ENCODE assay signal across 17 cellular contexts in genomic region chr4:61531188-61531587, GRCh38.
DNase-seq lines count a peak whose midpoint lies in the region; ATAC-seq and TF ChIP-seq lines count a peak whose summit lies in the region.
"Had no signal": no experiment of that assay in that cellular context is flagged by ENCODE, and none has a peak within 500 bp of the region (broad histone marks: within the 10 kb centered on the region; RNA-seq: fewer than 3 reads in every experiment).

No MANE protein-coding gene starts in this region.

- 0 out of 2 replicates have a peak, but pooled peaks cover 2% of the 10 kb centered on the region for H3K9me3 ChIP-seq in HAP-1
- no peaks in the 10 kb centered on the region for H3K9me3 ChIP-seq in hepatocyte (ENCODE audit: low read depth)
- no peaks in the 10 kb centered on the region for H3K9me3 ChIP-seq in CD8-positive, alpha-beta T cell (ENCODE audit: low read length)
- H3K9me3 ChIP-seq: BE2C had no signal

- H3K27me3 Mint-ChIP-seq in CD8-positive, alpha-beta T cell (ENCODE audit: low read depth) = no peaks in the 10 kb centered on the region
- H3K27me3 Mint-ChIP-seq: CD4-positive, alpha-beta memory T cell; IgD-negative memory B cell had no signal

- no peak for ATAC-seq in CD8-positive, alpha-beta T cell
- no peak for ATAC-seq in GM18511 (IDR thresholded peaks at IDR 0.05; ENCODE audit: unreplicated experiment)

- no peaks in the 10 kb centered on the region for H4K20me1 ChIP-seq in hepatocyte (ENCODE audit: insufficient read depth, poor library complexity, severe bottlenecking)

- POLR2A ChIA-PET in CD8-positive, alpha-beta T cell (lab: Charles Lee) = no interaction called here

- DNase-seq in HAP-1 (ENCODE audit: low spot score in 2 of 2) = peak; percentile 38 to 52
- peak; percentile 26 for DNase-seq in NCI-H2107 (lab: John Stamatoyannopoulos, UW)
- DNase-seq in NCI-H82 treated with DMSO at 0.1 percent for 48 hours (lab: John Stamatoyannopoulos, UW; ENCODE audit: unreplicated experiment) = peak; percentile 38
- peak; percentile 24 for DNase-seq in hepatocyte (ENCODE audit: low spot score)
- DNase-seq in CD8-positive, alpha-beta T cell = no peak
- no peak for DNase-seq in NCI-H1436 treated with DMSO at 0.1 percent for 48 hours (lab: John Stamatoyannopoulos, UW)
- DNase-seq: BE2C; CD4-positive, alpha-beta memory T cell; H9; NCI-H1417 treated with DMSO at 0.1 percent for 48 hours; NCI-H2081; NCI-H510A treated with DMSO at 0.1 percent for 48 hours; PC-9; T-helper 1 cell had no signal

- H3K4me2 ChIP-seq in hepatocyte = no peak overlapping the region
- H3K4me2 ChIP-seq: PC-9 had no signal

- H3K9me3 Mint-ChIP-seq in CD8-positive, alpha-beta T cell = peaks cover 24% of the 10 kb centered on the region

- no peak overlapping the region for H3K27ac ChIP-seq in hepatocyte
- H3K27ac ChIP-seq in CD8-positive, alpha-beta T cell (ENCODE audit: low read depth, low read length) = no peak overlapping the region
- H3K27ac ChIP-seq: PC-9, SK-N-MC had no signal

- H2AFZ ChIP-seq in hepatocyte = no peak overlapping the region
- H2AFZ ChIP-seq: PC-9 had no signal

- H3K9me2 ChIP-seq in hepatocyte (replicated peaks; ENCODE audit: insufficient read depth) = no peaks in the 10 kb centered on the region

- no peak overlapping the region for H3K27ac Mint-ChIP-seq in CD8-positive, alpha-beta T cell
- H3K27ac Mint-ChIP-seq: CD4-positive, alpha-beta memory T cell; H9; IgD-negative memory B cell had no signal

- no peaks in the 10 kb centered on the region for H3K4me1 Mint-ChIP-seq in CD8-positive, alpha-beta T cell (ENCODE audit: low read depth)
- H3K4me1 Mint-ChIP-seq: CD4-positive, alpha-beta memory T cell; IgD-negative memory B cell had no signal

- no peaks in the 10 kb centered on the region for H3K36me3 Mint-ChIP-seq in CD8-positive, alpha-beta T cell
- H3K36me3 Mint-ChIP-seq: CD4-positive, alpha-beta memory T cell; IgD-negative memory B cell had no signal

- H3K4me1 ChIP-seq in HAP-1 = peaks cover 4% of the 10 kb centered on the region; the same call in 1 of the 2 replicates
- no peaks in the 10 kb centered on the region for H3K4me1 ChIP-seq in hepatocyte (ENCODE audit: insufficient read depth)
- H3K4me1 ChIP-seq in CD8-positive, alpha-beta T cell (ENCODE audit: insufficient read depth, low read length) = no peaks in the 10 kb centered on the region
- H3K4me1 ChIP-seq: BE2C had no signal

- TF ChIP-seq CTCF in hepatocyte (IDR thresholded peaks at IDR 0.05; ENCODE audit: poor library complexity) = no peak
- no peak for TF ChIP-seq CTCF in CD8-positive, alpha-beta T cell (IDR thresholded peaks at IDR 0.05)

- intact Hi-C loops in CD8-positive, alpha-beta T cell (cut with DNase I, micrococcal nuclease) = no loop called here

- 84% methylated on average over 5 of the region's 5 CpGs for WGBS in hepatocyte (ENCODE audit: low lambda C conversion rate, missing lambda C conversion rate)

- in situ Hi-C loops in HAP-1 (cut with MboI; ENCODE audit: low sequenced_read_pairs) = no loop called here

- H3K4me3 Mint-ChIP-seq in CD8-positive, alpha-beta T cell = no peak overlapping the region
- H3K4me3 Mint-ChIP-seq: CD4-positive, alpha-beta memory T cell; H9; IgD-negative memory B cell had no signal

- H3K4me3 ChIP-seq in HAP-1 (no peak overlapping the region), hepatocyte (no peak overlapping the region)
- H3K4me3 ChIP-seq in CD8-positive, alpha-beta T cell (ENCODE audit: low read depth, low read length) = no peak overlapping the region
- H3K4me3 ChIP-seq: PC-9, SK-N-MC had no signal

- H3K79me2 ChIP-seq in hepatocyte = peaks cover 5% of the 10 kb centered on the region

- H3K36me3 ChIP-seq in HAP-1 (replicated peaks) (no peaks in the 10 kb centered on the region), hepatocyte (replicated peaks; ENCODE audit: insufficient read depth, low read depth) (no peaks in the 10 kb centered on the region)
- no peaks in the 10 kb centered on the region for H3K36me3 ChIP-seq in CD8-positive, alpha-beta T cell (ENCODE audit: insufficient read depth, low read length)
- H3K36me3 ChIP-seq: BE2C had no signal

- CTCF ChIA-PET in CD8-positive, alpha-beta T cell (lab: Charles Lee) = no interaction called here

- H3K27me3 ChIP-seq in HAP-1 (ENCODE audit: low read depth) (no peaks in the 10 kb centered on the region), hepatocyte (no peaks in the 10 kb centered on the region)
- no peaks in the 10 kb centered on the region for H3K27me3 ChIP-seq in CD8-positive, alpha-beta T cell (ENCODE audit: insufficient read depth, low read length)
- H3K27me3 ChIP-seq: BE2C had no signal

Comparison
In these comparisons a context has a peak if more than half of its experiments do, and no peak if none do; other contexts are left out.
1. DNase-seq: peak in HAP-1 (2 of 2), NCI-H2107 (single experiment), NCI-H82 treated with DMSO at 0.1 percent for 48 hours (single experiment) and hepatocyte (single experiment); none in CD8-positive, alpha-beta T cell (0 of 7) and NCI-H1436 treated with DMSO at 0.1 percent for 48 hours (single experiment).